ENCODE assay signal across 1 cellular context in genomic region chr2:59761966-59762365, GRCh38.
TF ChIP-seq lines count a peak whose summit lies in the region.

No MANE protein-coding gene starts in this region.

TF ChIP-seq in HepG2, 621 proteins besides CTCF, POLR2A, EP300 and RAD21 (continued from another document):
- TF ChIP-seq ETS1 (CRISPR knock-in tag; IDR thresholded peaks at IDR 0.05) (no peak), ZNF652 (CRISPR knock-in tag; IDR thresholded peaks at IDR 0.05; ENCODE audit: borderline replicate concordance, low read depth) (peak; percentile 37; the same call in 1 of the 2 replicates), IRF1 (CRISPR knock-in tag; IDR thresholded peaks at IDR 0.05; ENCODE audit: low read depth) (no peak), ZNF329 (CRISPR knock-in tag; IDR thresholded peaks at IDR 0.05; ENCODE audit: low read depth) (no peak), THRA (CRISPR knock-in tag; IDR thresholded peaks at IDR 0.05; ENCODE audit: borderline replicate concordance) (no peak), CBX1 (IDR thresholded peaks at IDR 0.05; ENCODE audit: low read depth) (no peak), ZKSCAN5 (CRISPR knock-in tag; IDR thresholded peaks at IDR 0.05) (no peak), TEAD2 (CRISPR knock-in tag; IDR thresholded peaks at IDR 0.05) (no peak), ZNF777 (CRISPR knock-in tag; IDR thresholded peaks at IDR 0.05) (no peak), LCORL (IDR thresholded peaks at IDR 0.05) (no peak), LCORL (CRISPR knock-in tag; IDR thresholded peaks at IDR 0.05) (no peak), ZNF362 (CRISPR knock-in tag; IDR thresholded peaks at IDR 0.05; ENCODE audit: borderline replicate concordance) (no peak), HNF4A (CRISPR knock-in tag; IDR thresholded peaks at IDR 0.05) (0 out of 2 replicates have a peak, but pooled peaks have one; percentile 3), TBP (CRISPR knock-in tag; IDR thresholded peaks at IDR 0.05) (no peak), PHB2 (IDR thresholded peaks at IDR 0.05; ENCODE audit: partially characterized antibody) (no peak), ZFP82 (CRISPR knock-in tag; IDR thresholded peaks at IDR 0.05; ENCODE audit: borderline replicate concordance) (no peak), ZNF331 (CRISPR knock-in tag; IDR thresholded peaks at IDR 0.05) (no peak)
